ENCODE assay signal across 1 cellular context in genomic region chr2:181174880-181175590, GRCh38.
TF ChIP-seq lines count a peak whose summit lies in the region.

No MANE protein-coding gene starts in this region.

TF ChIP-seq in GM12878, 131 proteins besides CTCF, POLR2A, EP300 and RAD21 (continued from another document):
- TF ChIP-seq, protein P1, sequence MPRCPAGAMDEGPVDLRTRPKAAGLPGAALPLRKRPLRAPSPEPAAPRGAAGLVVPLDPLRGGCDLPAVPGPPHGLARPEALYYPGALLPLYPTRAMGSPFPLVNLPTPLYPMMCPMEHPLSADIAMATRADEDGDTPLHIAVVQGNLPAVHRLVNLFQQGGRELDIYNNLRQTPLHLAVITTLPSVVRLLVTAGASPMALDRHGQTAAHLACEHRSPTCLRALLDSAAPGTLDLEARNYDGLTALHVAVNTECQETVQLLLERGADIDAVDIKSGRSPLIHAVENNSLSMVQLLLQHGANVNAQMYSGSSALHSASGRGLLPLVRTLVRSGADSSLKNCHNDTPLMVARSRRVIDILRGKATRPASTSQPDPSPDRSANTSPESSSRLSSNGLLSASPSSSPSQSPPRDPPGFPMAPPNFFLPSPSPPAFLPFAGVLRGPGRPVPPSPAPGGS (IDR thresholded peaks at IDR 0.05; ENCODE audit: borderline replicate concordance, insufficient read depth, low read depth, low read length, poor library complexity, severe bottlenecking): no peak
- TF ChIP-seq ZNF24 (IDR thresholded peaks at IDR 0.05): no peak
- no peak for TF ChIP-seq NBN (IDR thresholded peaks at IDR 0.05)
